8 cellular contexts compared by ENCODE assay signal in the genomic region with DNA sequence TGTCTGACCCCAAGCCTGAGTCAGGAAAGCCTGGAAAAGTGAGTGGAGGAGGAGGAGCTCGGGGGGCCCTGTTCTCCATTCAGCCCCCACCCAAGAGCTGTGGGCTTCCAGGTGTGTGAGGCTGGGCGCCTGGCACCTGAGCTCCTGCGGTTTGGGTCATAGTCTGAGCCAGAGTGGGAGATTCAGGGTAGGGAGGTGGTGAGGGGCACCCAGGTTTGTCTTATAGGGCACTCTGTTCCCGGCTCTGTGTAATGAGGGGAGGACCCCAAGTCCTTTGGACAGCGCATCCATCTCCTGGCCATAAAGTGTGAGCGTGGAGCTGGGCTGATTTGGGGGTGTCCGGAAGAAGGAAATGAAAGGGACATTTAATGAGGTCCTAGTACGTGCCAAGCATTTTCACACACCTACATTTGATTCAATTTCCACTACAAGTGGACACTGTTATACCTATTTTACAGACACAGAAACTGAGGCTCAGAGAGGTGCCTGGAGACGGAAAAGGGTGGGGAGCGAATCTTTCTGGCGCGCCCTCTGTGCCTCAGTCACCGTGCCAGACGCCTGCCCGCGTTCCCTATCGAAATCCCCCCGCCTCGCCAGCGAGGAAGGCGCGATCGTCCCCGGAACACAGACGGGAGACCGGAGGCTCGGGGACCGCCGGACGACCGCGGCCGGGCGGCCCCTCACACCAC. TPM values are rescaled to one million over a fixed set of nuclear protein-coding genes. Genes with fewer than 3 reads are reported as not detected.
DNase-seq lines count a peak whose midpoint lies in the region; ATAC-seq and TF ChIP-seq lines count a peak whose summit lies in the region.

No MANE protein-coding gene starts in this region.

- no peak for DNase-seq in activated T-helper 1 cell treated with anti-CD3 and anti-CD28 coated beads, Interleukin-12 subunit alpha, Interleukin-12 subunit beta, Interleukin-2, Interleukin-4 antibody, amounts not matched to agents 30 ng/mL and 10 ng/mL and 1 ng/mL, durations not matched to agents 14 hours and 24 hours and 36 hours (ENCODE audit: low spot score)
- no peak for DNase-seq in stimulated activated effector memory CD8-positive, alpha-beta T cell treated with anti-CD3 and anti-CD28 coated beads, Interleukin-12 subunit alpha, Interleukin-12 subunit beta, amount 100 ng/mL, for 72 hours (ENCODE audit: low spot score in 2 of 2)
- DNase-seq in effector CD4-positive, alpha-beta T cell: no peak
- no peak for DNase-seq in DMS 273 treated with DMSO at 0.1 percent for 48 hours (lab: John Stamatoyannopoulos, UW)
- DNase-seq in activated CD4-positive, CD25-positive, alpha-beta regulatory T cell (lab: John Stamatoyannopoulos, UW): no peak

- 0 out of 2 replicates have a peak, but pooled peaks cover 2% of the 10 kb centered on the region for H3K4me1 ChIP-seq in HEK293 (ENCODE audit: control insufficient read depth, insufficient read depth, low read length)

- H3K9me3 Mint-ChIP-seq in activated T-helper 1 cell treated with anti-CD3 and anti-CD28 coated beads, Interleukin-12 subunit alpha, Interleukin-12 subunit beta, Interleukin-2, Interleukin-4 antibody, amounts not matched to agents 30 ng/mL and 10 ng/mL and 1 ng/mL, durations not matched to agents 14 hours and 24 hours and 36 hours: no peaks in the 10 kb centered on the region
- no peaks in the 10 kb centered on the region for H3K9me3 Mint-ChIP-seq in stimulated activated effector memory CD8-positive, alpha-beta T cell treated with anti-CD3 and anti-CD28 coated beads, Interleukin-12 subunit alpha, Interleukin-12 subunit beta, amount 100 ng/mL, for 72 hours

- peak overlapping the region; percentile 63; the same call in 1 of the 2 replicates for H3K27ac ChIP-seq in HEK293 (ENCODE audit: extremely low read depth, low read depth, low read length)

- peaks cover 6% of the 10 kb centered on the region for H3K4me1 Mint-ChIP-seq in activated T-helper 1 cell treated with anti-CD3 and anti-CD28 coated beads, Interleukin-12 subunit alpha, Interleukin-12 subunit beta, Interleukin-2, Interleukin-4 antibody, amounts not matched to agents 30 ng/mL and 10 ng/mL and 1 ng/mL, durations not matched to agents 14 hours and 24 hours and 36 hours (ENCODE audit: low read depth)
- peaks cover 31% of the 10 kb centered on the region for H3K4me1 Mint-ChIP-seq in stimulated activated effector memory CD8-positive, alpha-beta T cell treated with anti-CD3 and anti-CD28 coated beads, Interleukin-12 subunit alpha, Interleukin-12 subunit beta, amount 100 ng/mL, for 72 hours

- intact Hi-C loops in activated T-helper 1 cell treated with anti-CD3 and anti-CD28 coated beads, Interleukin-12 subunit alpha, Interleukin-12 subunit beta, Interleukin-2, Interleukin-4 antibody, amounts not matched to agents 30 ng/mL and 10 ng/mL and 1 ng/mL, durations not matched to agents 14 hours and 24 hours and 36 hours (cut with micrococcal nuclease): loop anchor here (2.0 kb wide), 1 partner anchor 84 kb away; no protein-coding TSS in a partner anchor

- ATAC-seq in stimulated activated effector memory CD8-positive, alpha-beta T cell treated with anti-CD3 and anti-CD28 coated beads, Interleukin-12 subunit alpha, Interleukin-12 subunit beta, amount 100 ng/mL, for 72 hours: no peak
- ATAC-seq in HG02885 (IDR thresholded peaks at IDR 0.05; ENCODE audit: poor library complexity, unreplicated experiment): no peak

- no peaks in the 10 kb centered on the region for H3K36me3 ChIP-seq in HEK293 (ENCODE audit: control insufficient read depth in 2 of 2, insufficient read depth in 1 of 2, low read length in 2 of 2)

- no peak overlapping the region for H3K27ac Mint-ChIP-seq in activated T-helper 1 cell treated with anti-CD3 and anti-CD28 coated beads, Interleukin-12 subunit alpha, Interleukin-12 subunit beta, Interleukin-2, Interleukin-4 antibody, amounts not matched to agents 30 ng/mL and 10 ng/mL and 1 ng/mL, durations not matched to agents 14 hours and 24 hours and 36 hours
- peak overlapping the region; percentile 50 for H3K27ac Mint-ChIP-seq in stimulated activated effector memory CD8-positive, alpha-beta T cell treated with anti-CD3 and anti-CD28 coated beads, Interleukin-12 subunit alpha, Interleukin-12 subunit beta, amount 100 ng/mL, for 72 hours

- H3K4me3 Mint-ChIP-seq in activated T-helper 1 cell treated with anti-CD3 and anti-CD28 coated beads, Interleukin-12 subunit alpha, Interleukin-12 subunit beta, Interleukin-2, Interleukin-4 antibody, amounts not matched to agents 30 ng/mL and 10 ng/mL and 1 ng/mL, durations not matched to agents 14 hours and 24 hours and 36 hours: peak overlapping the region; percentile 79
- peak overlapping the region; percentile 77 for H3K4me3 Mint-ChIP-seq in stimulated activated effector memory CD8-positive, alpha-beta T cell treated with anti-CD3 and anti-CD28 coated beads, Interleukin-12 subunit alpha, Interleukin-12 subunit beta, amount 100 ng/mL, for 72 hours

- H3K4me3 ChIP-seq in HEK293 (ENCODE audit: low read depth, low read length): peak overlapping the region; percentile 42
- peak overlapping the region; percentile 47 for H3K4me3 ChIP-seq in iPS-11a (ENCODE audit: low read depth, low read length)

- peaks cover 51% of the 10 kb centered on the region for H3K27me3 Mint-ChIP-seq in activated T-helper 1 cell treated with anti-CD3 and anti-CD28 coated beads, Interleukin-12 subunit alpha, Interleukin-12 subunit beta, Interleukin-2, Interleukin-4 antibody, amounts not matched to agents 30 ng/mL and 10 ng/mL and 1 ng/mL, durations not matched to agents 14 hours and 24 hours and 36 hours (ENCODE audit: insufficient read depth)

- H3K36me3 Mint-ChIP-seq in activated T-helper 1 cell treated with anti-CD3 and anti-CD28 coated beads, Interleukin-12 subunit alpha, Interleukin-12 subunit beta, Interleukin-2, Interleukin-4 antibody, amounts not matched to agents 30 ng/mL and 10 ng/mL and 1 ng/mL, durations not matched to agents 14 hours and 24 hours and 36 hours (ENCODE audit: low read depth): no peaks in the 10 kb centered on the region
- H3K36me3 Mint-ChIP-seq in stimulated activated effector memory CD8-positive, alpha-beta T cell treated with anti-CD3 and anti-CD28 coated beads, Interleukin-12 subunit alpha, Interleukin-12 subunit beta, amount 100 ng/mL, for 72 hours: peaks cover 5% of the 10 kb centered on the region

- CTCF ChIA-PET in HEK293 (lab: Yijun Ruan, JAX): interaction anchor here (0.6 to 4.5 kb wide), 9 partner anchors 9 to 977 kb away, joined by 3 to 38 read pairs (median 4); no protein-coding TSS in a partner anchor

- no peaks in the 10 kb centered on the region for H3K9me3 ChIP-seq in HEK293 (ENCODE audit: control insufficient read depth, insufficient read depth, low read depth, low read length)

- POLR2A ChIA-PET in HEK293 (lab: Yijun Ruan, JAX): interaction anchor here (0.6 to 2.7 kb wide), 7 partner anchors 11 to 477 kb away, joined by 3 to 19 read pairs (median 3); partner anchors contain the start of gene RPL3

- no peak for TF ChIP-seq CTCF in HEK293 (tag by site-specific recombination; IDR thresholded peaks at IDR 0.05)

TF ChIP-seq in HEK293, 187 proteins besides CTCF, POLR2A, EP300 and RAD21:
- TF ChIP-seq KLF7 (tag by site-specific recombination; IDR thresholded peaks at IDR 0.05; ENCODE audit: borderline replicate concordance): no peak
- TF ChIP-seq ZNF664 (tag by site-specific recombination; IDR thresholded peaks at IDR 0.05): peak; percentile 68; the same call in 1 of the 2 replicates

RNA-seq across cellular contexts. Expression of gene NPTXR, which starts 1.2 kb away (rescaled TPM):
- total RNA-seq in activated T-helper 1 cell treated with anti-CD3 and anti-CD28 coated beads, Interleukin-12 subunit alpha, Interleukin-12 subunit beta, Interleukin-2, Interleukin-4 antibody, amounts not matched to agents 30 ng/mL and 10 ng/mL and 1 ng/mL, durations not matched to agents 14 hours and 24 hours and 36 hours: 1.2 and 1.3 TPM in 2 replicates

RNA-seq across cellular contexts. Expression of gene CBX6, which starts 29.4 kb away (rescaled TPM):
- total RNA-seq in activated T-helper 1 cell treated with anti-CD3 and anti-CD28 coated beads, Interleukin-12 subunit alpha, Interleukin-12 subunit beta, Interleukin-2, Interleukin-4 antibody, amounts not matched to agents 30 ng/mL and 10 ng/mL and 1 ng/mL, durations not matched to agents 14 hours and 24 hours and 36 hours: 171 and 178 TPM in 2 replicates

RNA-seq across cellular contexts. Expression of gene DNAL4, which starts 48.7 kb away (rescaled TPM):
- total RNA-seq in activated T-helper 1 cell treated with anti-CD3 and anti-CD28 coated beads, Interleukin-12 subunit alpha, Interleukin-12 subunit beta, Interleukin-2, Interleukin-4 antibody, amounts not matched to agents 30 ng/mL and 10 ng/mL and 1 ng/mL, durations not matched to agents 14 hours and 24 hours and 36 hours: 5.0 TPM in 2 replicates
